ENCODE assay signal across 12 cellular contexts in genomic region chr3:44856663-44857062, GRCh38. TPM values are rescaled to one million over a fixed set of nuclear protein-coding genes. Genes with fewer than 3 reads are reported as not detected.
"Had no signal": no experiment of that assay in that cellular context is flagged by ENCODE, and none has a peak within 500 bp of the region (broad histone marks: within the 10 kb centered on the region; RNA-seq: fewer than 3 reads in every experiment).

No MANE protein-coding gene starts in this region.

RNA-seq across cellular contexts. Expression of gene TGM4, which starts 17.7 kb away (rescaled TPM):
- total RNA-seq: stomach, subcutaneous adipose tissue, temporal lobe, thoracic aorta, tibial nerve, transverse colon, upper lobe of left lung, upper lobe of right lung, ureter, urinary bladder, uterus, vagina had no signal
- polyA plus RNA-seq: stomach, urinary bladder had no signal
